ENCODE assay signal across 20 cellular contexts in the genomic region with DNA sequence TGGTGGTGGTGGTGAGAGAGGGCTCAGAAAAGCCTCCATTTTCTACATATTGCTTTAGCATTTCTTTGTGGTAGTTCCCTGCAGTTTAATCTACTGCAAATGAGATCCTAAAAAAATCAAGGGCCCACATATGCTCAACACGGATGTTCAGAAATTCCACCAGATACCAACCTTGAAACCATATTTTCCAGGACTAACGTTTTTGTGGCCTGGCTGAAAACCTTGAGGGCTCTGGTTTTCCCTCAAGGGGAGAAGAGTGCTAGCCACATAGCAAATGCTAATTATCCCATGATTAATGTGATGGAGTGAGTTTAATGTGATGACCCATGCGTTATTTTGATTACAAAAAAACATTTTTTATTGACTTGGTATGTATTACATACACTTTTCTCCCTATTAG.
"Had no signal": no experiment of that assay in that cellular context is flagged by ENCODE, and none has a peak within 500 bp of the region (broad histone marks: within the 10 kb centered on the region; RNA-seq: fewer than 3 reads in every experiment).

No MANE protein-coding gene starts in this region.

- H3K27me3 ChIP-seq: ascending aorta, right atrium auricular region, upper lobe of left lung had no signal

- H3K27ac ChIP-seq: ascending aorta, cardiac muscle cell, dorsolateral prefrontal cortex, lower lobe of right lung, right atrium auricular region, upper lobe of left lung had no signal

- H3K36me3 ChIP-seq: ascending aorta, cardiac muscle cell, lower lobe of right lung, right atrium auricular region, upper lobe of left lung had no signal

- H3K27me3 Mint-ChIP-seq: activated CD4-positive, alpha-beta memory T cell treated with anti-CD3 and anti-CD28 coated beads for 36 hours; activated CD8-positive, alpha-beta memory T cell treated with anti-CD3 and anti-CD28 coated beads, Interleukin-2, amount 10 ng/mL, durations not matched to agents 7 days and 5 days; naive thymus-derived CD4-positive, alpha-beta T cell; stimulated activated naive CD8-positive, alpha-beta T cell treated with anti-CD3 and anti-CD28 coated beads, Interleukin-15, amount 100 ng/mL, for 72 hours had no signal

- DNase-seq: activated CD4-positive, alpha-beta memory T cell treated with anti-CD3 and anti-CD28 coated beads for 36 hours; activated CD4-positive, alpha-beta T cell treated with anti-CD3 and anti-CD28 coated beads for 1 hour; activated CD8-positive, alpha-beta memory T cell treated with anti-CD3 and anti-CD28 coated beads, Interleukin-2, amount 10 ng/mL, durations not matched to agents 7 days and 5 days; activated naive CD4-positive, alpha-beta T cell treated with anti-CD3 and anti-CD28 coated beads for 36 hours; activated T-cell treated with anti-CD3 and anti-CD28 coated beads, Interleukin-2, amount 50 U/mL, for 1 hour; erythroblast; left colon; lower lobe of right lung; naive thymus-derived CD4-positive, alpha-beta T cell; small intestine; stimulated activated naive CD8-positive, alpha-beta T cell treated with anti-CD3 and anti-CD28 coated beads, Interleukin-15, amount 100 ng/mL, for 72 hours; SW 1271; upper lobe of left lung had no signal

- H3K4me1 ChIP-seq: ascending aorta, lower lobe of right lung, right atrium auricular region, upper lobe of left lung had no signal

- H3K4me3 Mint-ChIP-seq: activated CD4-positive, alpha-beta memory T cell treated with anti-CD3 and anti-CD28 coated beads for 36 hours; activated CD8-positive, alpha-beta memory T cell treated with anti-CD3 and anti-CD28 coated beads, Interleukin-2, amount 10 ng/mL, durations not matched to agents 7 days and 5 days; activated naive CD4-positive, alpha-beta T cell treated with anti-CD3 and anti-CD28 coated beads for 36 hours; naive thymus-derived CD4-positive, alpha-beta T cell; stimulated activated naive CD8-positive, alpha-beta T cell treated with anti-CD3 and anti-CD28 coated beads, Interleukin-15, amount 100 ng/mL, for 72 hours had no signal

- H3K4me3 ChIP-seq: ascending aorta, cardiac muscle cell, dorsolateral prefrontal cortex, lower lobe of right lung, right atrium auricular region, upper lobe of left lung had no signal

- ATAC-seq: activated CD8-positive, alpha-beta memory T cell treated with anti-CD3 and anti-CD28 coated beads, Interleukin-2, amount 10 ng/mL, durations not matched to agents 7 days and 5 days; left colon; lower lobe of right lung; naive thymus-derived CD4-positive, alpha-beta T cell; stimulated activated naive CD8-positive, alpha-beta T cell treated with anti-CD3 and anti-CD28 coated beads, Interleukin-15, amount 100 ng/mL, for 72 hours had no signal

- H3K9me3 ChIP-seq: ascending aorta, lower lobe of right lung, right atrium auricular region, upper lobe of left lung had no signal

- FAIRE-seq: islet of Langerhans, small intestine had no signal

- H3K27ac Mint-ChIP-seq: activated CD4-positive, alpha-beta memory T cell treated with anti-CD3 and anti-CD28 coated beads for 36 hours; activated CD8-positive, alpha-beta memory T cell treated with anti-CD3 and anti-CD28 coated beads, Interleukin-2, amount 10 ng/mL, durations not matched to agents 7 days and 5 days; activated naive CD4-positive, alpha-beta T cell treated with anti-CD3 and anti-CD28 coated beads for 36 hours; activated T-helper 2 cell treated with anti-CD3 and anti-CD28 coated beads, Interferon-gamma antibody, Interleukin-2, Interleukin-4, amounts not matched to agents 10 μg/mL and 5 μg/mL and 100 μg/mL, durations not matched to agents 14 hours and 24 hours and 36 hours; progenitor cell of endocrine pancreas had no signal

- H3K9me3 Mint-ChIP-seq: activated CD4-positive, alpha-beta memory T cell treated with anti-CD3 and anti-CD28 coated beads for 36 hours; activated naive CD4-positive, alpha-beta T cell treated with anti-CD3 and anti-CD28 coated beads for 36 hours; activated T-helper 2 cell treated with anti-CD3 and anti-CD28 coated beads, Interferon-gamma antibody, Interleukin-2, Interleukin-4, amounts not matched to agents 10 μg/mL and 5 μg/mL and 100 μg/mL, durations not matched to agents 14 hours and 24 hours and 36 hours; stimulated activated naive CD8-positive, alpha-beta T cell treated with anti-CD3 and anti-CD28 coated beads, Interleukin-15, amount 100 ng/mL, for 72 hours had no signal
